Comparison of ENCODE assay signal across 13 cellular contexts in genomic region chr18:60232541-60232940, GRCh38.
DNase-seq lines count a peak whose midpoint lies in the region; ATAC-seq, FAIRE-seq and TF ChIP-seq lines count a peak whose summit lies in the region.
"Had no signal": no experiment of that assay in that cellular context is flagged by ENCODE, and none has a peak within 500 bp of the region (broad histone marks: within the 10 kb centered on the region; RNA-seq: fewer than 3 reads in every experiment).

No MANE protein-coding gene starts in this region.

- POLR2A ChIA-PET in K562 (lab: Yijun Ruan, JAX): no interaction called here
- POLR2A ChIA-PET in CD4-positive, alpha-beta memory T cell (lab: Charles Lee; ENCODE audit: partially characterized antibody): no interaction called here

- BruUV-seq in K562 (replicated peaks; lab: Mats Ljungman, UMichigan): no TSS peak

- no peak for TF ChIP-seq RAD21 in K562 (CRISPR knock-in tag; conservative IDR thresholded peaks at IDR 0.05 in 1 of 2, IDR thresholded peaks at IDR 0.05 in 1 of 2)

- H3K4me3 ChIP-seq in K562: no peak overlapping the region
- no peak overlapping the region for H3K4me3 ChIP-seq in small intestine (ENCODE audit: low read depth in 1 of 2, low read length in 2 of 2)
- H3K4me3 ChIP-seq in right atrium auricular region: no peak overlapping the region
- H3K4me3 ChIP-seq in CD4-positive, alpha-beta memory T cell (ENCODE audit: low read length in 2 of 2): no peak overlapping the region

- TF ChIP-seq POLR2A in K562 (conservative IDR thresholded peaks at IDR 0.05): no peak

- H3K9ac ChIP-seq in K562 (ENCODE audit: insufficient read depth in 1 of 2, low read depth in 2 of 2, low read length in 2 of 2): no peak overlapping the region

- H3K4me2 ChIP-seq in K562 (ENCODE audit: insufficient read depth, low read length): no peak overlapping the region

- peaks cover 0 to 6% (median 2%) of the 10 kb centered on the region in 8 donors for H3K9me3 Mint-ChIP-seq in CD4-positive, alpha-beta memory T cell

- peak; percentile 9 for DNase-seq in HS-27A (ENCODE audit: low read depth)
- DNase-seq in K562 (ENCODE audit: extremely low read depth in 1 of 4, low spot score in 3 of 4): no peak
- DNase-seq in small intestine: peak; percentile 68
- no peak for DNase-seq in right atrium auricular region (ENCODE audit: low spot score)
- DNase-seq in GM13976 (ENCODE audit: low spot score): no peak
- no peak for DNase-seq in CD4-positive, alpha-beta memory T cell
- DNase-seq: activated CD4-positive, CD25-positive, alpha-beta regulatory T cell; activated naive CD4-positive, alpha-beta T cell; DMS79; SHP77 treated with DMSO at 0.1 percent for 48 hours; stimulated activated CD4-positive, alpha-beta T cell treated with anti-CD3 and anti-CD28 coated beads, Interleukin-15, amount 100 ng/mL, for 24 hours; stimulated activated naive CD4-positive, alpha-beta T cell had no signal

- H3K9me3 ChIP-seq in K562 (replicated peaks; ENCODE audit: control insufficient read depth, insufficient read depth, low read depth, low read length) (no peaks in the 10 kb centered on the region), small intestine (ENCODE audit: control insufficient read depth, low read depth) (no peaks in the 10 kb centered on the region), right atrium auricular region (no peaks in the 10 kb centered on the region)
- no peaks in the 10 kb centered on the region for H3K9me3 ChIP-seq in CD4-positive, alpha-beta memory T cell (ENCODE audit: control insufficient read depth in 1 of 2, low read length in 2 of 2)

- H2AFZ ChIP-seq in K562 (ENCODE audit: low read depth, low read length): no peak overlapping the region

- H3K79me2 ChIP-seq in K562 (ENCODE audit: control insufficient read depth, insufficient read depth, low read length): no peaks in the 10 kb centered on the region

- H3K9me1 ChIP-seq in K562 (ENCODE audit: control insufficient read depth, insufficient read depth, low read length): no peaks in the 10 kb centered on the region

- peak; percentile 76 for ATAC-seq in GM19395 (IDR thresholded peaks at IDR 0.05; ENCODE audit: unreplicated experiment)
- no peak for ATAC-seq in K562

- no peak for TF ChIP-seq EP300 in K562 (IDR thresholded peaks at IDR 0.05; ENCODE audit: low read length)

- no peaks in the 10 kb centered on the region for H3K4me1 ChIP-seq in K562 (replicated peaks in 1 of 2; ENCODE audit: control insufficient read depth in 2 of 2, insufficient read depth in 2 of 2, low read length in 2 of 2)
- H3K4me1 ChIP-seq in small intestine (ENCODE audit: control insufficient read depth in 2 of 2, insufficient read depth in 1 of 2, low read depth in 1 of 2, low read length in 1 of 2): no peaks in the 10 kb centered on the region
- no peaks in the 10 kb centered on the region for H3K4me1 ChIP-seq in right atrium auricular region
- H3K4me1 ChIP-seq in CD4-positive, alpha-beta memory T cell (ENCODE audit: insufficient read depth, low read length): no peaks in the 10 kb centered on the region

- H3K27ac ChIP-seq in K562 (ENCODE audit: extremely low read depth, low read depth, low read length) (no peak overlapping the region), small intestine (ENCODE audit: low read depth in 1 of 2, low read length in 1 of 2) (no peak overlapping the region), right atrium auricular region (no peak overlapping the region)
- H3K27ac ChIP-seq in CD4-positive, alpha-beta memory T cell (ENCODE audit: low read depth, low read length): no peak overlapping the region

- in situ Hi-C loops in K562 (cut with MboI): no loop called here
- in situ Hi-C loops in GM13976 (cut with MboI; ENCODE audit: low sequenced_read_pairs, unreplicated experiment): no loop called here

- H3K36me3 Mint-ChIP-seq in CD4-positive, alpha-beta memory T cell: no peaks in the 10 kb centered on the region

- no peaks in the 10 kb centered on the region for H3K27me3 Mint-ChIP-seq in CD4-positive, alpha-beta memory T cell

- H3K27me3 ChIP-seq in K562 (ENCODE audit: control insufficient read depth in 2 of 2, insufficient read depth in 2 of 2, low read length in 2 of 2) (no peaks in the 10 kb centered on the region), small intestine (ENCODE audit: control insufficient read depth in 2 of 2, insufficient read depth in 2 of 2, low read length in 2 of 2) (no peaks in the 10 kb centered on the region), right atrium auricular region (no peaks in the 10 kb centered on the region)
- H3K27me3 ChIP-seq in CD4-positive, alpha-beta memory T cell (ENCODE audit: insufficient read depth, low read length): no peaks in the 10 kb centered on the region

- H3K27ac Mint-ChIP-seq in CD4-positive, alpha-beta memory T cell: no peak overlapping the region

- H3K36me3 ChIP-seq in K562 (ENCODE audit: control insufficient read depth, insufficient read depth, low read length): no peaks in the 10 kb centered on the region
- no peaks in the 10 kb centered on the region for H3K36me3 ChIP-seq in small intestine (ENCODE audit: control insufficient read depth in 2 of 2, insufficient read depth in 2 of 2, low read length in 2 of 2)
- H3K36me3 ChIP-seq in right atrium auricular region: no peaks in the 10 kb centered on the region
- no peaks in the 10 kb centered on the region for H3K36me3 ChIP-seq in CD4-positive, alpha-beta memory T cell (ENCODE audit: insufficient read depth, low read length)

- H3K4me1 Mint-ChIP-seq in CD4-positive, alpha-beta memory T cell: no peaks in the 10 kb centered on the region

- TF ChIP-seq CTCF in K562 (IDR thresholded peaks at IDR 0.05 in 2 of 3, conservative IDR thresholded peaks at IDR 0.05 in 1 of 3; ENCODE audit: insufficient read depth in 2 of 3, low read depth in 1 of 3, low read length in 3 of 3) (no peak), right atrium auricular region (IDR thresholded peaks at IDR 0.05) (no peak), GM13976 (IDR thresholded peaks at IDR 0.05; ENCODE audit: borderline replicate concordance, control extremely low read depth, extremely low read depth, insufficient read depth, missing control alignments) (no peak)

- intact Hi-C loops in K562 (cut with micrococcal nuclease): no loop called here
- intact Hi-C loops in CD4-positive, alpha-beta memory T cell (cut with micrococcal nuclease): no loop called here

- no peak for FAIRE-seq in K562 (lab: Jason Lieb, UNC)
- FAIRE-seq in small intestine (lab: Jason Lieb, UNC): peak; percentile 19

- no peaks in the 10 kb centered on the region for H4K20me1 ChIP-seq in K562 (replicated peaks; ENCODE audit: control insufficient read depth, insufficient read depth, low read length)

- CTCF ChIA-PET in K562 (lab: Yijun Ruan, JAX; ENCODE audit: low intra/inter-chr PET ratio): no interaction called here
- CTCF ChIA-PET in CD4-positive, alpha-beta memory T cell (lab: Charles Lee; ENCODE audit: partially characterized antibody): no interaction called here

- H3K4me3 Mint-ChIP-seq in CD4-positive, alpha-beta memory T cell: no peak overlapping the region

TF ChIP-seq in K562, 482 proteins besides CTCF, POLR2A, EP300 and RAD21:
- 0 out of 2 replicates have a peak, but pooled peaks have one; percentile 13 for TF ChIP-seq TAL1 (IDR thresholded peaks at IDR 0.05)
- peak; percentile 51 for TF ChIP-seq CBFA2T2 (conservative IDR thresholded peaks at IDR 0.05)
- peak; percentile 47; the same call in 1 of the 2 replicates for TF ChIP-seq TEAD4 (IDR thresholded peaks at IDR 0.05; ENCODE audit: low read length)
- no peak for TF ChIP-seq TEAD4 (CRISPR knock-in tag; IDR thresholded peaks at IDR 0.05; ENCODE audit: borderline replicate concordance)
- TF ChIP-seq PTBP1 (IDR thresholded peaks at IDR 0.05; ENCODE audit: low read depth, low read length): no peak
- TF ChIP-seq MAFK (IDR thresholded peaks at IDR 0.05; ENCODE audit: low read length): no peak
- peak; percentile 64 for TF ChIP-seq CBFA2T3 (IDR thresholded peaks at IDR 0.05)
- no peak for TF ChIP-seq ADNP (tag; IDR thresholded peaks at IDR 0.05)
- TF ChIP-seq FOSL1 (tag; conservative IDR thresholded peaks at IDR 0.05): peak; percentile 85

Comparison
In these comparisons a context has a peak if more than half of its experiments do, and no peak if none do; other contexts are left out.
1. DNase-seq: peak in HS-27A (single experiment) and small intestine (single experiment); none in K562 (0 of 4), right atrium auricular region (single experiment), GM13976 (single experiment) and CD4-positive, alpha-beta memory T cell (0 of 5).